In genomic region chr4:44558206-44558605, GRCh38 we compare ENCODE assay signal across 21 cellular contexts.
DNase-seq lines count a peak whose midpoint lies in the region; FAIRE-seq and TF ChIP-seq lines count a peak whose summit lies in the region.
"Had no signal": no experiment of that assay in that cellular context is flagged by ENCODE, and none has a peak within 500 bp of the region (broad histone marks: within the 10 kb centered on the region; RNA-seq: fewer than 3 reads in every experiment).

No MANE protein-coding gene starts in this region.

- H3K9ac ChIP-seq in mammary epithelial cell (ENCODE audit: insufficient read depth, low read length) (no peak overlapping the region), astrocyte (ENCODE audit: low read length) (no peak overlapping the region)
- H3K9ac ChIP-seq: BLaER1 treated with 17β-estradiol and CSF1 and Interleukin-3, amounts not matched to agents 10 nM and 100 nM; GM23248 had no signal

- H3K27ac ChIP-seq in mammary epithelial cell (ENCODE audit: insufficient read depth, low read depth, low read length) = no peak overlapping the region
- no peak overlapping the region for H3K27ac ChIP-seq in astrocyte (ENCODE audit: low read depth, low read length)
- H3K27ac ChIP-seq in prostate gland = no peak overlapping the region
- H3K27ac ChIP-seq: BLaER1 treated with 17β-estradiol and CSF1 and Interleukin-3, amounts not matched to agents 10 nM and 100 nM; GM23248; HL-60 had no signal

- H3K4me2 ChIP-seq in mammary epithelial cell (ENCODE audit: insufficient read depth, low read depth, low read length) (no peak overlapping the region), astrocyte (ENCODE audit: low read length) (no peak overlapping the region)
- H3K4me2 ChIP-seq: BLaER1 treated with 17β-estradiol and CSF1 and Interleukin-3, amounts not matched to agents 10 nM and 100 nM had no signal

- TF ChIP-seq CTCF in mammary epithelial cell (conservative IDR thresholded peaks at IDR 0.05 in 1 of 2, IDR thresholded peaks at IDR 0.05 in 1 of 2; ENCODE audit: extremely low read depth in 1 of 2, insufficient read depth in 1 of 2, low read depth in 1 of 2, low read length in 2 of 2) = no peak
- no peak for TF ChIP-seq CTCF in MCF 10A (IDR thresholded peaks at IDR 0.05; ENCODE audit: unreplicated experiment)
- TF ChIP-seq CTCF in astrocyte (IDR thresholded peaks at IDR 0.05; ENCODE audit: insufficient read depth, low read depth, low read length) = no peak
- no peak for TF ChIP-seq CTCF in glutamatergic neuron (IDR thresholded peaks at IDR 0.05; ENCODE audit: partially characterized antibody, unreplicated experiment)
- TF ChIP-seq CTCF in prostate gland (IDR thresholded peaks at IDR 0.05) = no peak

- H4K20me1 ChIP-seq in mammary epithelial cell (ENCODE audit: insufficient read depth, low read length) (no peaks in the 10 kb centered on the region), astrocyte (ENCODE audit: insufficient read depth, low read length) (no peaks in the 10 kb centered on the region)
- H4K20me1 ChIP-seq: BLaER1 treated with 17β-estradiol and CSF1 and Interleukin-3, amounts not matched to agents 10 nM and 100 nM had no signal

- H3K4me3 ChIP-seq in mammary epithelial cell (replicated peaks in 1 of 3; ENCODE audit: insufficient read depth in 1 of 3, low read depth in 2 of 3, low read length in 3 of 3) (no peak overlapping the region), astrocyte (ENCODE audit: insufficient read depth, low read depth, low read length) (no peak overlapping the region), prostate gland (no peak overlapping the region)
- H3K4me3 ChIP-seq: BLaER1 treated with 17β-estradiol and CSF1 and Interleukin-3, amounts not matched to agents 10 nM and 100 nM; GM12878; GM23248 had no signal

- no peak overlapping the region for H3K4me3 Mint-ChIP-seq in MCF 10A (ENCODE audit: unreplicated experiment)
- H3K4me3 Mint-ChIP-seq in astrocyte (ENCODE audit: unreplicated experiment) = no peak overlapping the region
- no peak overlapping the region for H3K4me3 Mint-ChIP-seq in glutamatergic neuron (ENCODE audit: unreplicated experiment)
- no peak overlapping the region for H3K4me3 Mint-ChIP-seq in T-helper 2 cell treated with Interferon-gamma antibody and Interleukin-4, amounts not matched to agents 5 μg/mL and 100 μg/mL, for 36 hours
- H3K4me3 Mint-ChIP-seq: B cell; CD8-positive, alpha-beta T cell had no signal

- H3K36me3 ChIP-seq in mammary epithelial cell (ENCODE audit: insufficient read depth, low read length) (no peaks in the 10 kb centered on the region), astrocyte (ENCODE audit: insufficient read depth, low read length) (no peaks in the 10 kb centered on the region), prostate gland (no peaks in the 10 kb centered on the region)
- H3K36me3 ChIP-seq: BLaER1 treated with 17β-estradiol and CSF1 and Interleukin-3, amounts not matched to agents 10 nM and 100 nM had no signal

- H3K9me3 ChIP-seq in mammary epithelial cell (replicated peaks; ENCODE audit: insufficient read depth, low read length) (no peaks in the 10 kb centered on the region), astrocyte (ENCODE audit: insufficient read depth, low read depth, low read length) (no peaks in the 10 kb centered on the region), prostate gland (no peaks in the 10 kb centered on the region)
- H3K9me3 ChIP-seq: BLaER1 treated with 17β-estradiol and CSF1 and Interleukin-3, amounts not matched to agents 10 nM and 100 nM had no signal

- H3K4me1 Mint-ChIP-seq in MCF 10A (ENCODE audit: insufficient read depth, unreplicated experiment) (peaks cover under 1% of the 10 kb centered on the region), astrocyte (ENCODE audit: low read depth, unreplicated experiment) (no peaks in the 10 kb centered on the region), glutamatergic neuron (ENCODE audit: low read depth, unreplicated experiment) (peaks cover 5% of the 10 kb centered on the region)
- H3K4me1 Mint-ChIP-seq in T-helper 2 cell treated with Interferon-gamma antibody and Interleukin-4, amounts not matched to agents 5 μg/mL and 100 μg/mL, for 36 hours (ENCODE audit: low read depth) = no peaks in the 10 kb centered on the region
- H3K4me1 Mint-ChIP-seq: B cell had no signal

- POLR2A ChIA-PET in MCF 10A (lab: Yijun Ruan, JAX) = no interaction called here

- no TSS peak for BruUV-seq in mammary epithelial cell (replicated peaks; lab: Mats Ljungman, UMichigan)
- no TSS peak for BruUV-seq in MCF 10A (replicated peaks; lab: Mats Ljungman, UMichigan)

- H3K9me3 Mint-ChIP-seq in MCF 10A (ENCODE audit: unreplicated experiment) = no peaks in the 10 kb centered on the region
- no peaks in the 10 kb centered on the region for H3K9me3 Mint-ChIP-seq in astrocyte (ENCODE audit: unreplicated experiment)
- H3K9me3 Mint-ChIP-seq in glutamatergic neuron (ENCODE audit: unreplicated experiment) = no peaks in the 10 kb centered on the region
- no peaks in the 10 kb centered on the region for H3K9me3 Mint-ChIP-seq in T-helper 2 cell treated with Interferon-gamma antibody and Interleukin-4, amounts not matched to agents 5 μg/mL and 100 μg/mL, for 36 hours
- H3K9me3 Mint-ChIP-seq: CD8-positive, alpha-beta T cell had no signal

- H3K79me2 ChIP-seq in mammary epithelial cell (ENCODE audit: insufficient read depth, low read length) (no peaks in the 10 kb centered on the region), astrocyte (ENCODE audit: insufficient read depth, low read length) (no peaks in the 10 kb centered on the region)

- DNase-seq in mammary epithelial cell = peak; percentile 9
- no peak for DNase-seq in MCF 10A (ENCODE audit: unreplicated experiment)
- peak; percentile 23 for DNase-seq in astrocyte (ENCODE audit: low read depth)
- DNase-seq in glutamatergic neuron = no peak
- no peak for DNase-seq in T-helper 2 cell treated with Interferon-gamma antibody and Interleukin-4, amounts not matched to agents 5 μg/mL and 100 μg/mL, for 36 hours (ENCODE audit: low spot score)
- no peak for DNase-seq in prostate gland (ENCODE audit: low spot score)
- no peak for DNase-seq in ureter (ENCODE audit: low spot score)
- DNase-seq: Calu3; CD8-positive, alpha-beta T cell; DND-41; EL; GM23248; HCEC 1CT; IMR-90 had no signal

- H3K4me1 ChIP-seq in mammary epithelial cell (ENCODE audit: insufficient read depth, low read length) (no peaks in the 10 kb centered on the region), astrocyte (ENCODE audit: insufficient read depth, low read length) (no peaks in the 10 kb centered on the region), prostate gland (replicated peaks) (no peaks in the 10 kb centered on the region)

- H3K27me3 Mint-ChIP-seq in MCF 10A (ENCODE audit: insufficient read depth, unreplicated experiment) (no peaks in the 10 kb centered on the region), astrocyte (ENCODE audit: low read depth, unreplicated experiment) (no peaks in the 10 kb centered on the region), glutamatergic neuron (ENCODE audit: unreplicated experiment) (no peaks in the 10 kb centered on the region)
- H3K27me3 Mint-ChIP-seq in T-helper 2 cell treated with Interferon-gamma antibody and Interleukin-4, amounts not matched to agents 5 μg/mL and 100 μg/mL, for 36 hours (ENCODE audit: low read depth) = no peaks in the 10 kb centered on the region

- no peaks in the 10 kb centered on the region for H3K36me3 Mint-ChIP-seq in MCF 10A (ENCODE audit: insufficient read depth, unreplicated experiment)
- no peaks in the 10 kb centered on the region for H3K36me3 Mint-ChIP-seq in astrocyte (ENCODE audit: low read depth, unreplicated experiment)
- no peaks in the 10 kb centered on the region for H3K36me3 Mint-ChIP-seq in glutamatergic neuron (ENCODE audit: unreplicated experiment)
- H3K36me3 Mint-ChIP-seq in T-helper 2 cell treated with Interferon-gamma antibody and Interleukin-4, amounts not matched to agents 5 μg/mL and 100 μg/mL, for 36 hours (ENCODE audit: low read depth) = no peaks in the 10 kb centered on the region
- H3K36me3 Mint-ChIP-seq: CD8-positive, alpha-beta T cell had no signal

- no peak for FAIRE-seq in astrocyte (lab: Jason Lieb, UNC)
- FAIRE-seq: GM12878, GM19239, H54, HTR-8/SVneo had no signal

- 93% methylated on average over 1 of the region's 1 CpG for WGBS in mammary epithelial cell (ENCODE audit: low coverage, missing lambda C conversion rate)
- WGBS in prostate gland = 86% methylated on average over 1 of the region's 1 CpG

- no peak overlapping the region for H2AFZ ChIP-seq in mammary epithelial cell (ENCODE audit: low read depth, low read length)
- H2AFZ ChIP-seq in astrocyte (ENCODE audit: low read depth, low read length) = no peak overlapping the region
- H2AFZ ChIP-seq: GM23248 had no signal

- intact Hi-C loops in mammary epithelial cell (cut with micrococcal nuclease) (loop anchor here (10.0 kb wide), 1 partner anchor 113 kb away; the partner anchor contains the start of gene KCTD8), MCF 10A (cut with micrococcal nuclease) (no loop called here), prostate gland (cut with DNase I) (no loop called here)

- H3K27ac Mint-ChIP-seq in MCF 10A (ENCODE audit: low read depth, unreplicated experiment) (no peak overlapping the region), astrocyte (ENCODE audit: unreplicated experiment) (no peak overlapping the region), glutamatergic neuron (ENCODE audit: unreplicated experiment) (peak overlapping the region; percentile 70)
- H3K27ac Mint-ChIP-seq in T-helper 2 cell treated with Interferon-gamma antibody and Interleukin-4, amounts not matched to agents 5 μg/mL and 100 μg/mL, for 36 hours = no peak overlapping the region
- H3K27ac Mint-ChIP-seq: B cell; CD8-positive, alpha-beta T cell had no signal

- in situ Hi-C loops in mammary epithelial cell (cut with MboI; ENCODE audit: low sequenced_read_pairs in 2 of 2) = no loop called here

- H3K27me3 ChIP-seq in mammary epithelial cell (ENCODE audit: insufficient read depth, low read length) (no peaks in the 10 kb centered on the region), astrocyte (ENCODE audit: insufficient read depth, low read length) (no peaks in the 10 kb centered on the region), prostate gland (replicated peaks; ENCODE audit: insufficient read depth) (no peaks in the 10 kb centered on the region)
- H3K27me3 ChIP-seq: BLaER1 treated with 17β-estradiol and CSF1 and Interleukin-3, amounts not matched to agents 10 nM and 100 nM had no signal

- TF ChIP-seq POLR2A in prostate gland (IDR thresholded peaks at IDR 0.05) = no peak

- CTCF ChIA-PET in mammary epithelial cell (lab: Charles Lee; ENCODE audit: low non-redundant PET) (no interaction called here), MCF 10A (lab: Yijun Ruan, JAX) (no interaction called here)

- dilution Hi-C loops in mammary epithelial cell (cut with HindIII; ENCODE audit: low sequenced_read_pairs) = no loop called here

Comparison
In these comparisons a context has a peak if more than half of its experiments do, and no peak if none do; other contexts are left out.
1. DNase-seq: peak in mammary epithelial cell (single experiment) and astrocyte (single experiment); none in MCF 10A (single experiment), glutamatergic neuron (single experiment), T-helper 2 cell treated with Interferon-gamma antibody and Interleukin-4, amounts not matched to agents 5 μg/mL and 100 μg/mL, for 36 hours (single experiment), prostate gland (single experiment) and ureter (single experiment).